ENCODE assay signal across 1 cellular context in the genomic region with DNA sequence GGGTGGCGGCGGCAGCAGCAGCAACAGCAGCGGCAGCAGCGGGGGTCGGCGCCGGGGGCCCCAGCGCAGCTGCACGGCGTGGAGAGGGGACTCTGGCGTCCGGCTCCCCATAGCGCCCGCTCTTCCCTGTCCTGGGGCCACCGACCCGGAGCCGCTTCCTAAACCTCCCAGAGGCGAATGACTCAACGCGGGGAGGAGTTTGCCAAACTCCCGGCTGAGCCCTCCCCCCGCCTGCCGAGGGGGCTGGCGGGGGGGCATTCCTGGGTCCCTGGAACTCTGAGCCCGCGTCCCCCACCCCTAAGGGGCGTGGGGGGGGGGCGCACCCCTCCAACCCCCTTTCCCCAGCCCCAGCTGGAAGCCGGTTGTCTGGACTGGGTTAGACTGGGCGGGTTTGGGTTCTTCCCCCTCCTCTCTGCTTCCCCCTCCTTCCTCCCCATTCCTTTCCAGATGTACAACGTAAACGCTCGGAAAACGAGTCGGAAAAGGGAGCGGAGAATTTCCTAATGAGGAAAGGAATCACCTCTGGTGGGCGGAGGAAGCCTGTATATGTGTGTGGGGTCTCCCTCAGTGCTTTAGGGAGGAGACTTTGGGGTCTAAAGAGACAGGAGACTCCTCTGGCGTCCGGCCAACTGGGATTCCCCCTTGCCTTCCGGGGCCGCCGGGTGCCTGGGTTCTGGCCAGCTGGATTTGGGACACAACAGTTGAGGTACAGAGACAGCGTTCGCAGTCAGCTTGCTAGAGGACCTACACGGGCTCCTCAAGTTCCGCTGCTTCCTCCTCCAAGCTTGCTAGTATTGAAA.
A peak's percentile ranks its signal among the peaks of the same experiment; 100 is the strongest.
TF ChIP-seq lines count a peak whose summit lies in the region.

A gene (minus strand): TSS at position 179 of the 800 bp plus-strand sequence. CDS start 68 bp downstream, at position 111.

TF ChIP-seq in K562, 482 proteins besides CTCF, POLR2A, EP300 and RAD21 (continued from another document and continues in another):
- peak; percentile 47; the same call in 1 of the 2 replicates for TF ChIP-seq EP400 (IDR thresholded peaks at IDR 0.05)
- TF ChIP-seq NR3C1 (CRISPR knock-in tag; IDR thresholded peaks at IDR 0.05): no peak
- TF ChIP-seq TAF1 (IDR thresholded peaks at IDR 0.05; ENCODE audit: control insufficient read depth, extremely low read depth, insufficient read depth, low read length, severe bottlenecking): peak; percentile 74
- TF ChIP-seq MTA3 (IDR thresholded peaks at IDR 0.05; ENCODE audit: borderline replicate concordance): 0 out of 2 replicates have a peak, but pooled peaks have one; percentile 28
- TF ChIP-seq, protein P1, sequence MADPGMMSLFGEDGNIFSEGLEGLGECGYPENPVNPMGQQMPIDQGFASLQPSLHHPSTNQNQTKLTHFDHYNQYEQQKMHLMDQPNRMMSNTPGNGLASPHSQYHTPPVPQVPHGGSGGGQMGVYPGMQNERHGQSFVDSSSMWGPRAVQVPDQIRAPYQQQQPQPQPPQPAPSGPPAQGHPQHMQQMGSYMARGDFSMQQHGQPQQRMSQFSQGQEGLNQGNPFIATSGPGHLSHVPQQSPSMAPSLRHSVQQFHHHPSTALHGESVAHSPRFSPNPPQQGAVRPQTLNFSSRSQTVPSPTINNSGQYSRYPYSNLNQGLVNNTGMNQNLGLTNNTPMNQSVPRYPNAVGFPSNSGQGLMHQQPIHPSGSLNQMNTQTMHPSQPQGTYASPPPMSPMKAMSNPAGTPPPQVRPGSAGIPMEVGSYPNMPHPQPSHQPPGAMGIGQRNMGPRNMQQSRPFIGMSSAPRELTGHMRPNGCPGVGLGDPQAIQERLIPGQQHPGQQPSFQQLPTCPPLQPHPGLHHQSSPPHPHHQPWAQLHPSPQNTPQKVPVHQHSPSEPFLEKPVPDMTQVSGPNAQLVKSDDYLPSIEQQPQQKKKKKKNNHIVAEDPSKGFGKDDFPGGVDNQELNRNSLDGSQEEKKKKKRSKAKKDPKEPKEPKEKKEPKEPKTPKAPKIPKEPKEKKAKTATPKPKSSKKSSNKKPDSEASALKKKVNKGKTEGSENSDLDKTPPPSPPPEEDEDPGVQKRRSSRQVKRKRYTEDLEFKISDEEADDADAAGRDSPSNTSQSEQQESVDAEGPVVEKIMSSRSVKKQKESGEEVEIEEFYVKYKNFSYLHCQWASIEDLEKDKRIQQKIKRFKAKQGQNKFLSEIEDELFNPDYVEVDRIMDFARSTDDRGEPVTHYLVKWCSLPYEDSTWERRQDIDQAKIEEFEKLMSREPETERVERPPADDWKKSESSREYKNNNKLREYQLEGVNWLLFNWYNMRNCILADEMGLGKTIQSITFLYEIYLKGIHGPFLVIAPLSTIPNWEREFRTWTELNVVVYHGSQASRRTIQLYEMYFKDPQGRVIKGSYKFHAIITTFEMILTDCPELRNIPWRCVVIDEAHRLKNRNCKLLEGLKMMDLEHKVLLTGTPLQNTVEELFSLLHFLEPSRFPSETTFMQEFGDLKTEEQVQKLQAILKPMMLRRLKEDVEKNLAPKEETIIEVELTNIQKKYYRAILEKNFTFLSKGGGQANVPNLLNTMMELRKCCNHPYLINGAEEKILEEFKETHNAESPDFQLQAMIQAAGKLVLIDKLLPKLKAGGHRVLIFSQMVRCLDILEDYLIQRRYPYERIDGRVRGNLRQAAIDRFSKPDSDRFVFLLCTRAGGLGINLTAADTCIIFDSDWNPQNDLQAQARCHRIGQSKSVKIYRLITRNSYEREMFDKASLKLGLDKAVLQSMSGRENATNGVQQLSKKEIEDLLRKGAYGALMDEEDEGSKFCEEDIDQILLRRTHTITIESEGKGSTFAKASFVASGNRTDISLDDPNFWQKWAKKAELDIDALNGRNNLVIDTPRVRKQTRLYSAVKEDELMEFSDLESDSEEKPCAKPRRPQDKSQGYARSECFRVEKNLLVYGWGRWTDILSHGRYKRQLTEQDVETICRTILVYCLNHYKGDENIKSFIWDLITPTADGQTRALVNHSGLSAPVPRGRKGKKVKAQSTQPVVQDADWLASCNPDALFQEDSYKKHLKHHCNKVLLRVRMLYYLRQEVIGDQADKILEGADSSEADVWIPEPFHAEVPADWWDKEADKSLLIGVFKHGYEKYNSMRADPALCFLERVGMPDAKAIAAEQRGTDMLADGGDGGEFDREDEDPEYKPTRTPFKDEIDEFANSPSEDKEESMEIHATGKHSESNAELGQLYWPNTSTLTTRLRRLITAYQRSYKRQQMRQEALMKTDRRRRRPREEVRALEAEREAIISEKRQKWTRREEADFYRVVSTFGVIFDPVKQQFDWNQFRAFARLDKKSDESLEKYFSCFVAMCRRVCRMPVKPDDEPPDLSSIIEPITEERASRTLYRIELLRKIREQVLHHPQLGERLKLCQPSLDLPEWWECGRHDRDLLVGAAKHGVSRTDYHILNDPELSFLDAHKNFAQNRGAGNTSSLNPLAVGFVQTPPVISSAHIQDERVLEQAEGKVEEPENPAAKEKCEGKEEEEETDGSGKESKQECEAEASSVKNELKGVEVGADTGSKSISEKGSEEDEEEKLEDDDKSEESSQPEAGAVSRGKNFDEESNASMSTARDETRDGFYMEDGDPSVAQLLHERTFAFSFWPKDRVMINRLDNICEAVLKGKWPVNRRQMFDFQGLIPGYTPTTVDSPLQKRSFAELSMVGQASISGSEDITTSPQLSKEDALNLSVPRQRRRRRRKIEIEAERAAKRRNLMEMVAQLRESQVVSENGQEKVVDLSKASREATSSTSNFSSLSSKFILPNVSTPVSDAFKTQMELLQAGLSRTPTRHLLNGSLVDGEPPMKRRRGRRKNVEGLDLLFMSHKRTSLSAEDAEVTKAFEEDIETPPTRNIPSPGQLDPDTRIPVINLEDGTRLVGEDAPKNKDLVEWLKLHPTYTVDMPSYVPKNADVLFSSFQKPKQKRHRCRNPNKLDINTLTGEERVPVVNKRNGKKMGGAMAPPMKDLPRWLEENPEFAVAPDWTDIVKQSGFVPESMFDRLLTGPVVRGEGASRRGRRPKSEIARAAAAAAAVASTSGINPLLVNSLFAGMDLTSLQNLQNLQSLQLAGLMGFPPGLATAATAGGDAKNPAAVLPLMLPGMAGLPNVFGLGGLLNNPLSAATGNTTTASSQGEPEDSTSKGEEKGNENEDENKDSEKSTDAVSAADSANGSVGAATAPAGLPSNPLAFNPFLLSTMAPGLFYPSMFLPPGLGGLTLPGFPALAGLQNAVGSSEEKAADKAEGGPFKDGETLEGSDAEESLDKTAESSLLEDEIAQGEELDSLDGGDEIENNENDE (IDR thresholded peaks at IDR 0.05; ENCODE audit: low read depth, low read length): no peak
- no peak for TF ChIP-seq ZSCAN32 (CRISPR knock-in tag; IDR thresholded peaks at IDR 0.05)
- TF ChIP-seq, protein P2, sequence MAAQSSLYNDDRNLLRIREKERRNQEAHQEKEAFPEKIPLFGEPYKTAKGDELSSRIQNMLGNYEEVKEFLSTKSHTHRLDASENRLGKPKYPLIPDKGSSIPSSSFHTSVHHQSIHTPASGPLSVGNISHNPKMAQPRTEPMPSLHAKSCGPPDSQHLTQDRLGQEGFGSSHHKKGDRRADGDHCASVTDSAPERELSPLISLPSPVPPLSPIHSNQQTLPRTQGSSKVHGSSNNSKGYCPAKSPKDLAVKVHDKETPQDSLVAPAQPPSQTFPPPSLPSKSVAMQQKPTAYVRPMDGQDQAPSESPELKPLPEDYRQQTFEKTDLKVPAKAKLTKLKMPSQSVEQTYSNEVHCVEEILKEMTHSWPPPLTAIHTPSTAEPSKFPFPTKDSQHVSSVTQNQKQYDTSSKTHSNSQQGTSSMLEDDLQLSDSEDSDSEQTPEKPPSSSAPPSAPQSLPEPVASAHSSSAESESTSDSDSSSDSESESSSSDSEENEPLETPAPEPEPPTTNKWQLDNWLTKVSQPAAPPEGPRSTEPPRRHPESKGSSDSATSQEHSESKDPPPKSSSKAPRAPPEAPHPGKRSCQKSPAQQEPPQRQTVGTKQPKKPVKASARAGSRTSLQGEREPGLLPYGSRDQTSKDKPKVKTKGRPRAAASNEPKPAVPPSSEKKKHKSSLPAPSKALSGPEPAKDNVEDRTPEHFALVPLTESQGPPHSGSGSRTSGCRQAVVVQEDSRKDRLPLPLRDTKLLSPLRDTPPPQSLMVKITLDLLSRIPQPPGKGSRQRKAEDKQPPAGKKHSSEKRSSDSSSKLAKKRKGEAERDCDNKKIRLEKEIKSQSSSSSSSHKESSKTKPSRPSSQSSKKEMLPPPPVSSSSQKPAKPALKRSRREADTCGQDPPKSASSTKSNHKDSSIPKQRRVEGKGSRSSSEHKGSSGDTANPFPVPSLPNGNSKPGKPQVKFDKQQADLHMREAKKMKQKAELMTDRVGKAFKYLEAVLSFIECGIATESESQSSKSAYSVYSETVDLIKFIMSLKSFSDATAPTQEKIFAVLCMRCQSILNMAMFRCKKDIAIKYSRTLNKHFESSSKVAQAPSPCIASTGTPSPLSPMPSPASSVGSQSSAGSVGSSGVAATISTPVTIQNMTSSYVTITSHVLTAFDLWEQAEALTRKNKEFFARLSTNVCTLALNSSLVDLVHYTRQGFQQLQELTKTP (IDR thresholded peaks at IDR 0.05; ENCODE audit: low read depth in 1 of 2, partially characterized antibody in 2 of 2): no peak
- TF ChIP-seq YY1 (IDR thresholded peaks at IDR 0.05; ENCODE audit: borderline replicate concordance in 1 of 3, control insufficient read depth in 1 of 3, extremely low read depth in 1 of 3, insufficient read depth in 3 of 3, insufficient read length in 1 of 3, insufficient replicate concordance in 2 of 3, low read depth in 1 of 3, low read length in 2 of 3): peak in 1 of 3 experiments; percentile 21
- TF ChIP-seq NFIC (IDR thresholded peaks at IDR 0.05): peak; percentile 96
- no peak; the same call in 1 of the 2 replicates for TF ChIP-seq CXXC5 (CRISPR knock-in tag; IDR thresholded peaks at IDR 0.05)
- no peak for TF ChIP-seq SLC30A9 (CRISPR knock-in tag; IDR thresholded peaks at IDR 0.05)
- TF ChIP-seq, protein P3, sequence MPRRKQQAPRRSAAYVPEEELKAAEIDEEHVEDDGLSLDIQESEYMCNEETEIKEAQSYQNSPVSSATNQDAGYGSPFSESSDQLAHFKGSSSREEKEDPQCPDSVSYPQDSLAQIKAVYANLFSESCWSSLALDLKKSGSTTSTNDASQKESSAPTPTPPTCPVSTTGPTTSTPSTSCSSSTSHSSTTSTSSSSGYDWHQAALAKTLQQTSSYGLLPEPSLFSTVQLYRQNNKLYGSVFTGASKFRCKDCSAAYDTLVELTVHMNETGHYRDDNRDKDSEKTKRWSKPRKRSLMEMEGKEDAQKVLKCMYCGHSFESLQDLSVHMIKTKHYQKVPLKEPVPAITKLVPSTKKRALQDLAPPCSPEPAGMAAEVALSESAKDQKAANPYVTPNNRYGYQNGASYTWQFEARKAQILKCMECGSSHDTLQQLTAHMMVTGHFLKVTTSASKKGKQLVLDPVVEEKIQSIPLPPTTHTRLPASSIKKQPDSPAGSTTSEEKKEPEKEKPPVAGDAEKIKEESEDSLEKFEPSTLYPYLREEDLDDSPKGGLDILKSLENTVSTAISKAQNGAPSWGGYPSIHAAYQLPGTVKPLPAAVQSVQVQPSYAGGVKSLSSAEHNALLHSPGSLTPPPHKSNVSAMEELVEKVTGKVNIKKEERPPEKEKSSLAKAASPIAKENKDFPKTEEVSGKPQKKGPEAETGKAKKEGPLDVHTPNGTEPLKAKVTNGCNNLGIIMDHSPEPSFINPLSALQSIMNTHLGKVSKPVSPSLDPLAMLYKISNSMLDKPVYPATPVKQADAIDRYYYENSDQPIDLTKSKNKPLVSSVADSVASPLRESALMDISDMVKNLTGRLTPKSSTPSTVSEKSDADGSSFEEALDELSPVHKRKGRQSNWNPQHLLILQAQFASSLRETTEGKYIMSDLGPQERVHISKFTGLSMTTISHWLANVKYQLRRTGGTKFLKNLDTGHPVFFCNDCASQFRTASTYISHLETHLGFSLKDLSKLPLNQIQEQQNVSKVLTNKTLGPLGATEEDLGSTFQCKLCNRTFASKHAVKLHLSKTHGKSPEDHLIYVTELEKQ (CRISPR knock-in tag; IDR thresholded peaks at IDR 0.05): no peak
- no peak for TF ChIP-seq GTF2E2 (tag; IDR thresholded peaks at IDR 0.05)
- TF ChIP-seq DPF2 (IDR thresholded peaks at IDR 0.05): no peak; the same call in none of the 2 replicates
- TF ChIP-seq CHCHD3 (CRISPR knock-in tag; IDR thresholded peaks at IDR 0.05): no peak
- no peak for TF ChIP-seq ZNF274 (IDR thresholded peaks at IDR 0.05; ENCODE audit: borderline replicate concordance, low read depth, low read length)
- no peak for TF ChIP-seq ZNF311 (CRISPR knock-in tag; IDR thresholded peaks at IDR 0.05)
- TF ChIP-seq, protein P4, sequence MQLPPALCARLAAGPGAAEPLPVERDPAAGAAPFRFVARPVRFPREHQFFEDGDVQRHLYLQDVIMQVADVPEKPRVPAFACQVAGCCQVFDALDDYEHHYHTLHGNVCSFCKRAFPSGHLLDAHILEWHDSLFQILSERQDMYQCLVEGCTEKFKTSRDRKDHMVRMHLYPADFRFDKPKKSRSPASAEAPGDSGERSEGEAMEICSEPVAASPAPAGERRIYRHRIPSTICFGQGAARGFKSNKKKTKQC (CRISPR knock-in tag; IDR thresholded peaks at IDR 0.05): 0 out of 2 replicates have a peak, but pooled peaks have one; percentile 28
